In genomic region chr3:122886251-122886650, GRCh38 we compare ENCODE assay signal across 29 cellular contexts.
"Had no signal": no experiment of that assay in that cellular context is flagged by ENCODE, and none has a peak within 500 bp of the region (broad histone marks: within the 10 kb centered on the region; RNA-seq: fewer than 3 reads in every experiment).

No MANE protein-coding gene starts in this region.

- H3K9me3 Mint-ChIP-seq: naive thymus-derived CD8-positive, alpha-beta T cell; nephron; neural crest cell; stimulated activated naive CD8-positive, alpha-beta T cell treated with anti-CD3 and anti-CD28 coated beads, Interleukin-15, Interleukin-2, amounts not matched to agents 100 ng/mL and 50 ng/mL, for 24 hours had no signal

- FAIRE-seq: pancreas, urothelium cell line had no signal

- H3K4me3 ChIP-seq: hepatocyte, left lung, lower lobe of right lung, pancreas, prostate gland, skin epidermis, suprapubic skin, thoracic aorta, tibial artery, upper lobe of right lung had no signal

- H3K4me1 ChIP-seq: left lung, pancreas, prostate gland, upper lobe of right lung had no signal

- H3K27me3 Mint-ChIP-seq: naive thymus-derived CD8-positive, alpha-beta T cell; stimulated activated naive CD8-positive, alpha-beta T cell treated with anti-CD3 and anti-CD28 coated beads, Interleukin-15, Interleukin-2, amounts not matched to agents 100 ng/mL and 50 ng/mL, for 24 hours had no signal

- H3K4me2 ChIP-seq: hepatocyte had no signal

- H3K27ac ChIP-seq: hepatocyte, left lung, lower lobe of right lung, pancreas, prostate gland, skin epidermis, suprapubic skin, thoracic aorta, tibial artery, upper lobe of right lung had no signal

- H3K4me3 Mint-ChIP-seq: naive thymus-derived CD8-positive, alpha-beta T cell; nephron; neural crest cell; stimulated activated naive CD8-positive, alpha-beta T cell treated with anti-CD3 and anti-CD28 coated beads, Interleukin-15, Interleukin-2, amounts not matched to agents 100 ng/mL and 50 ng/mL, for 24 hours had no signal

- H3K79me2 ChIP-seq: hepatocyte had no signal

- H3K27me3 ChIP-seq: hepatocyte, left lung, pancreas, tibial artery, upper lobe of right lung had no signal

- DNase-seq: islet precursor cell; kidney glomerular epithelial cell; left colon; left lung; lower lobe of right lung; mammary epithelial cell; mesenchymal stem cell; naive thymus-derived CD8-positive, alpha-beta T cell; posterior cingulate gyrus; retina; right cardiac atrium; stimulated activated CD4-positive, alpha-beta T cell treated with anti-CD3 and anti-CD28 coated beads, Interleukin-12 subunit alpha, Interleukin-12 subunit beta, amount 100 ng/mL, for 4 hours; stimulated activated CD4-positive, alpha-beta T cell treated with anti-CD3 and anti-CD28 coated beads, Interleukin-15, amount 100 ng/mL, for 24 hours; stimulated activated CD4-positive, alpha-beta T cell treated with anti-CD3 and anti-CD28 coated beads, Interleukin-2, amount 100 ng/mL, for 24 hours; stimulated activated CD4-positive, alpha-beta T cell treated with anti-CD3 and anti-CD28 coated beads, Interleukin-4, amount 100 ng/mL, for 1 hour; stimulated activated naive CD4-positive, alpha-beta T cell; tibial artery; trophoblast cell; upper lobe of right lung had no signal

- H3K36me3 ChIP-seq: pancreas, prostate gland had no signal

- H3K9me3 ChIP-seq: left lung, lower lobe of right lung, pancreas, prostate gland, suprapubic skin, thoracic aorta, tibial artery, upper lobe of right lung had no signal

- H2AFZ ChIP-seq: hepatocyte had no signal

- H3K27ac Mint-ChIP-seq: nephron; stimulated activated naive CD8-positive, alpha-beta T cell treated with anti-CD3 and anti-CD28 coated beads, Interleukin-15, Interleukin-2, amounts not matched to agents 100 ng/mL and 50 ng/mL, for 24 hours had no signal

- ATAC-seq: left colon; lower lobe of right lung; naive thymus-derived CD8-positive, alpha-beta T cell; right cardiac atrium; upper lobe of right lung had no signal
